Comparison of ENCODE assay signal across 1 cellular context in the genomic region with DNA sequence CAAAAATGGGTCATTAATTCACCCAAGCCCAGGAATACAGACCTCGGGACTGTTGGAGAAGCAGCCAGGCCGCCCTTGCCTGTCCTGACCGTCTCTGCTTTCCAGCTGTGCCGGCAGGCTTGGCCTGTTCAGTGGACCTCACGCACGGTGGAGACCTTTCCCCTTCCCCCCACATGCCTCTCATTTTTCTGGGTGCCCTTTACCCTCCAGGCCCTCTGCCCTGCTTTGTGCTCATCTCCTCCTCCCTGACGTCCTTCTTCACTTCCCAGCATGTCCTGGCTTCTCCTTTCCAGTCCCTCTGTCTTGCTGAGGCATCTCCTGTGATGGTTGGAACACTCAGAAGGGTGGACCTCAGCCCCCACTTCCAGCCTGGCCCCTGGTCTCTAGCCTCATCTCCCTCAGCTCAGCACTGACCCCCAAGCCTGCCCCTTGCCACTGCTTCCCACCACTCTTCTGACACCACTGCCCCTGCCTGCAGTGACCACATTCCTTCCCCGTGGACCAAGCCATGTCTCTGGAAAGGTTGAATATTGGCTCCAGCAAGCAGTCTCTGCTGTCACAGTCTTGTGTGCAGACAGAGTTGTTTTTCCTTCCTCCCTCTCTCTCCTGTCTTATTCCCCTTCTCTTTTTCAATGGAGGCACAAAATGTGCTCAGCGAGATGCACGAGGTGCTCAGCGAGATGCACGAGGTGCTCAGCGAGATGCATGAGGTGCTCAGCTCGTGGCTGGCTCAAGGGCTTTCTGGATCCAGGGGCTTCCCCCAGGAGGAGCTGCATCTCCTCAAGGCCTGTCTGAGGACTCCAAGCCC.
TF ChIP-seq lines count a peak whose summit lies in the region.

No MANE protein-coding gene starts in this region.

TF ChIP-seq in WTC11, 78 proteins besides CTCF, POLR2A, EP300 and RAD21 (continued from another document):
- no peak for TF ChIP-seq ZNF138 (CRISPR knock-in tag; conservative IDR thresholded peaks at IDR 0.05)
- TF ChIP-seq ZNF671 (CRISPR knock-in tag; IDR thresholded peaks at IDR 0.05), result no peak
- TF ChIP-seq, protein P1, sequence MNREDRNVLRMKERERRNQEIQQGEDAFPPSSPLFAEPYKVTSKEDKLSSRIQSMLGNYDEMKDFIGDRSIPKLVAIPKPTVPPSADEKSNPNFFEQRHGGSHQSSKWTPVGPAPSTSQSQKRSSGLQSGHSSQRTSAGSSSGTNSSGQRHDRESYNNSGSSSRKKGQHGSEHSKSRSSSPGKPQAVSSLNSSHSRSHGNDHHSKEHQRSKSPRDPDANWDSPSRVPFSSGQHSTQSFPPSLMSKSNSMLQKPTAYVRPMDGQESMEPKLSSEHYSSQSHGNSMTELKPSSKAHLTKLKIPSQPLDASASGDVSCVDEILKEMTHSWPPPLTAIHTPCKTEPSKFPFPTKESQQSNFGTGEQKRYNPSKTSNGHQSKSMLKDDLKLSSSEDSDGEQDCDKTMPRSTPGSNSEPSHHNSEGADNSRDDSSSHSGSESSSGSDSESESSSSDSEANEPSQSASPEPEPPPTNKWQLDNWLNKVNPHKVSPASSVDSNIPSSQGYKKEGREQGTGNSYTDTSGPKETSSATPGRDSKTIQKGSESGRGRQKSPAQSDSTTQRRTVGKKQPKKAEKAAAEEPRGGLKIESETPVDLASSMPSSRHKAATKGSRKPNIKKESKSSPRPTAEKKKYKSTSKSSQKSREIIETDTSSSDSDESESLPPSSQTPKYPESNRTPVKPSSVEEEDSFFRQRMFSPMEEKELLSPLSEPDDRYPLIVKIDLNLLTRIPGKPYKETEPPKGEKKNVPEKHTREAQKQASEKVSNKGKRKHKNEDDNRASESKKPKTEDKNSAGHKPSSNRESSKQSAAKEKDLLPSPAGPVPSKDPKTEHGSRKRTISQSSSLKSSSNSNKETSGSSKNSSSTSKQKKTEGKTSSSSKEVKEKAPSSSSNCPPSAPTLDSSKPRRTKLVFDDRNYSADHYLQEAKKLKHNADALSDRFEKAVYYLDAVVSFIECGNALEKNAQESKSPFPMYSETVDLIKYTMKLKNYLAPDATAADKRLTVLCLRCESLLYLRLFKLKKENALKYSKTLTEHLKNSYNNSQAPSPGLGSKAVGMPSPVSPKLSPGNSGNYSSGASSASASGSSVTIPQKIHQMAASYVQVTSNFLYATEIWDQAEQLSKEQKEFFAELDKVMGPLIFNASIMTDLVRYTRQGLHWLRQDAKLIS (CRISPR knock-in tag; IDR thresholded peaks at IDR 0.05; ENCODE audit: borderline replicate concordance), result no peak
- TF ChIP-seq, protein P2, sequence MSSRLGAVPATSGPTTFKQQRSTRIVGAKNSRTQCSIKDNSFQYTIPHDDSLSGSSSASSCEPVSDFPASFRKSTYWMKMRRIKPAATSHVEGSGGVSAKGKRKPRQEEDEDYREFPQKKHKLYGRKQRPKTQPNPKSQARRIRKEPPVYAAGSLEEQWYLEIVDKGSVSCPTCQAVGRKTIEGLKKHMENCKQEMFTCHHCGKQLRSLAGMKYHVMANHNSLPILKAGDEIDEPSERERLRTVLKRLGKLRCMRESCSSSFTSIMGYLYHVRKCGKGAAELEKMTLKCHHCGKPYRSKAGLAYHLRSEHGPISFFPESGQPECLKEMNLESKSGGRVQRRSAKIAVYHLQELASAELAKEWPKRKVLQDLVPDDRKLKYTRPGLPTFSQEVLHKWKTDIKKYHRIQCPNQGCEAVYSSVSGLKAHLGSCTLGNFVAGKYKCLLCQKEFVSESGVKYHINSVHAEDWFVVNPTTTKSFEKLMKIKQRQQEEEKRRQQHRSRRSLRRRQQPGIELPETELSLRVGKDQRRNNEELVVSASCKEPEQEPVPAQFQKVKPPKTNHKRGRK (CRISPR knock-in tag; IDR thresholded peaks at IDR 0.05; ENCODE audit: borderline replicate concordance), result no peak
- no peak for TF ChIP-seq SOX15 (CRISPR knock-in tag; IDR thresholded peaks at IDR 0.05)
- no peak for TF ChIP-seq ZNF263 (CRISPR knock-in tag; IDR thresholded peaks at IDR 0.05; ENCODE audit: low read depth)
- TF ChIP-seq, protein P3, sequence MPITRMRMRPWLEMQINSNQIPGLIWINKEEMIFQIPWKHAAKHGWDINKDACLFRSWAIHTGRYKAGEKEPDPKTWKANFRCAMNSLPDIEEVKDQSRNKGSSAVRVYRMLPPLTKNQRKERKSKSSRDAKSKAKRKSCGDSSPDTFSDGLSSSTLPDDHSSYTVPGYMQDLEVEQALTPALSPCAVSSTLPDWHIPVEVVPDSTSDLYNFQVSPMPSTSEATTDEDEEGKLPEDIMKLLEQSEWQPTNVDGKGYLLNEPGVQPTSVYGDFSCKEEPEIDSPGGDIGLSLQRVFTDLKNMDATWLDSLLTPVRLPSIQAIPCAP (CRISPR knock-in tag; IDR thresholded peaks at IDR 0.05), result no peak
